Comparison of ENCODE assay signal across 17 cellular contexts in genomic region chr11:75433443-75433842, GRCh38.
"Had no signal": no experiment of that assay in that cellular context is flagged by ENCODE, and none has a peak within 500 bp of the region (broad histone marks: within the 10 kb centered on the region; RNA-seq: fewer than 3 reads in every experiment).

No MANE protein-coding gene starts in this region.

- H3K9me3 ChIP-seq: pancreas, thyroid gland had no signal

- H3K9me3 Mint-ChIP-seq: activated T-helper 17 cell treated with anti-CD3 and anti-CD28 coated beads, Interleukin-2, amount 50 U/mL, for 72 hours; memory B cell had no signal

- H3K27ac ChIP-seq: brain microvascular endothelial cell, neutrophil, pancreas, thyroid gland had no signal

- DNase-seq: activated CD4-positive, alpha-beta T cell treated with anti-CD3 and anti-CD28 coated beads, Interleukin-2, amount 10 ng/mL, durations not matched to agents 24 days and 14 days; activated CD8-positive, alpha-beta T cell treated with anti-CD3 and anti-CD28 coated beads for 36 hours; activated naive CD4-positive, alpha-beta T cell treated with Interleukin-2 at 50 U/mL for 16 hours; activated naive CD8-positive, alpha-beta T cell treated with anti-CD3 and anti-CD28 coated beads, Interleukin-2, amount 10 ng/mL, durations not matched to agents 7 days and 5 days; activated T-cell treated with anti-CD3 and anti-CD28 coated beads, Interleukin-2, amount 50 U/mL, for 1 hour; brain microvascular endothelial cell; central memory CD4-positive, alpha-beta T cell; foreskin melanocyte; stimulated activated CD4-positive, alpha-beta T cell treated with anti-CD3 and anti-CD28 coated beads, Interleukin-12 subunit alpha, Interleukin-12 subunit beta, amount 100 ng/mL, for 4 hours; stimulated activated CD4-positive, alpha-beta T cell treated with anti-CD3 and anti-CD28 coated beads, Interleukin-2, amount 100 ng/mL, for 24 hours; stimulated activated naive CD4-positive, alpha-beta T cell treated with Interleukin-2 at 50 U/mL for 16 hours; thyroid gland had no signal

- H3K27me3 ChIP-seq: pancreas, thyroid gland had no signal

- H3K4me3 Mint-ChIP-seq: activated CD4-positive, alpha-beta T cell treated with anti-CD3 and anti-CD28 coated beads, Interleukin-2, amount 10 ng/mL, durations not matched to agents 24 days and 14 days; activated CD8-positive, alpha-beta T cell treated with anti-CD3 and anti-CD28 coated beads for 36 hours; activated naive CD8-positive, alpha-beta T cell treated with anti-CD3 and anti-CD28 coated beads, Interleukin-2, amount 10 ng/mL, durations not matched to agents 7 days and 5 days; activated T-helper 17 cell treated with anti-CD3 and anti-CD28 coated beads, Interleukin-2, amount 50 U/mL, for 72 hours; memory B cell had no signal

- H3K4me3 ChIP-seq: pancreas, thyroid gland had no signal

- ATAC-seq: activated CD8-positive, alpha-beta T cell treated with anti-CD3 and anti-CD28 coated beads for 36 hours; activated T-helper 17 cell treated with anti-CD3 and anti-CD28 coated beads, Interleukin-2, amount 50 U/mL, for 72 hours; pancreas had no signal

- H3K27ac Mint-ChIP-seq: activated CD4-positive, alpha-beta T cell treated with anti-CD3 and anti-CD28 coated beads, Interleukin-2, amount 10 ng/mL, durations not matched to agents 24 days and 14 days; activated CD8-positive, alpha-beta T cell treated with anti-CD3 and anti-CD28 coated beads for 36 hours; activated naive CD8-positive, alpha-beta T cell treated with anti-CD3 and anti-CD28 coated beads, Interleukin-2, amount 10 ng/mL, durations not matched to agents 7 days and 5 days; activated T-helper 17 cell treated with anti-CD3 and anti-CD28 coated beads, Interleukin-2, amount 50 U/mL, for 72 hours; memory B cell had no signal

- H3K36me3 ChIP-seq: brain microvascular endothelial cell, neutrophil, pancreas, thyroid gland had no signal

- FAIRE-seq: colon, pancreas had no signal
